ENCODE assay signal across 17 cellular contexts in genomic region chr7:30713397-30713796, GRCh38. TPM values are rescaled to one million over a fixed set of nuclear protein-coding genes. Genes with fewer than 3 reads are reported as not detected.
"Had no signal": no experiment of that assay in that cellular context is flagged by ENCODE, and none has a peak within 500 bp of the region (broad histone marks: within the 10 kb centered on the region; RNA-seq: fewer than 3 reads in every experiment).

No MANE protein-coding gene starts in this region.

- DNase-seq: amygdala; endodermal cell; foreskin melanocyte; heart left ventricle; pancreas; stimulated activated CD4-positive, alpha-beta T cell treated with anti-CD3 and anti-CD28 coated beads, Interleukin-2, amount 100 ng/mL, for 48 hours; stimulated activated naive CD4-positive, alpha-beta T cell treated with Interleukin-2 at 50 U/mL for 16 hours; T-helper 2 cell; upper lobe of left lung had no signal

- FAIRE-seq: keratinocyte, pancreas had no signal

- H3K36me3 ChIP-seq: esophagus muscularis mucosa, heart left ventricle, pancreas, upper lobe of left lung had no signal

- H3K27ac ChIP-seq: esophagus muscularis mucosa, heart left ventricle, pancreas, upper lobe of left lung had no signal

- H3K27me3 ChIP-seq: esophagus muscularis mucosa, heart left ventricle, pancreas, upper lobe of left lung had no signal

- ATAC-seq: activated CD4-positive, CD25-positive, alpha-beta regulatory T cell treated with anti-CD3 and anti-CD28 coated beads, Interleukin-2, amount 50 U/mL, for 24 hours; pancreas had no signal

- H3K4me3 ChIP-seq: esophagus muscularis mucosa, heart left ventricle, pancreas, upper lobe of left lung had no signal

- H3K9me3 ChIP-seq: pancreas had no signal

- H3K4me1 ChIP-seq: pancreas, upper lobe of left lung had no signal

RNA-seq across cellular contexts. Expression of gene CRHR2, which starts 31.1 kb away (rescaled TPM):
- total RNA-seq: dermis microvascular lymphatic vessel endothelial cell, endodermal cell, liver, mesothelial cell of epicardium, myocyte, neural crest cell had no signal
- polyA plus RNA-seq: keratinocyte, liver had no signal

RNA-seq across cellular contexts. Expression of gene INMT, which starts 38.5 kb away (rescaled TPM):
- polyA plus RNA-seq: keratinocyte had no signal
